In genomic region chr10:92238586-92239098, GRCh38 we compare ENCODE assay signal across 1 cellular context.
TF ChIP-seq lines count a peak whose summit lies in the region.

No MANE protein-coding gene starts in this region.

TF ChIP-seq in HepG2, 621 proteins besides CTCF, POLR2A, EP300 and RAD21 (continued from another document):
- TF ChIP-seq ZNF335 (CRISPR knock-in tag; IDR thresholded peaks at IDR 0.05) (0 out of 2 replicates have a peak, but pooled peaks have one; percentile 31), LCORL (IDR thresholded peaks at IDR 0.05) (0 out of 2 replicates have a peak, but pooled peaks have one; percentile 18), LCORL (CRISPR knock-in tag; IDR thresholded peaks at IDR 0.05) (peak; percentile 16; the same call in 1 of the 2 replicates), ZNF10 (CRISPR knock-in tag; IDR thresholded peaks at IDR 0.05; ENCODE audit: borderline replicate concordance, low read depth) (no peak), ZNF546 (CRISPR knock-in tag; conservative IDR thresholded peaks at IDR 0.05) (no peak), HCFC1 (IDR thresholded peaks at IDR 0.05; ENCODE audit: low read depth, low read length) (no peak), SALL1 (CRISPR knock-in tag; IDR thresholded peaks at IDR 0.05) (no peak), CCAR2 (optimal IDR thresholded peaks at IDR 0.05; ENCODE audit: low read depth, low read length) (no peak), ZFY (CRISPR knock-in tag; IDR thresholded peaks at IDR 0.05) (no peak), SRSF1 (optimal IDR thresholded peaks at IDR 0.05; ENCODE audit: low read depth, low read length) (no peak), ZNF17 (CRISPR knock-in tag; IDR thresholded peaks at IDR 0.05) (no peak), HOXA9 (CRISPR knock-in tag; IDR thresholded peaks at IDR 0.05; ENCODE audit: borderline replicate concordance) (no peak), ZNF687 (CRISPR knock-in tag; IDR thresholded peaks at IDR 0.05) (no peak), HMG20B (CRISPR knock-in tag; conservative IDR thresholded peaks at IDR 0.05) (no peak), RXRB (CRISPR knock-in tag; IDR thresholded peaks at IDR 0.05; ENCODE audit: borderline replicate concordance) (0 out of 2 replicates have a peak, but pooled peaks have one; percentile 23), CHD2 (IDR thresholded peaks at IDR 0.05; ENCODE audit: low read depth, low read length) (no peak), ZSCAN20 (CRISPR knock-in tag; IDR thresholded peaks at IDR 0.05; ENCODE audit: borderline replicate concordance) (no peak), ZSCAN31 (CRISPR knock-in tag; IDR thresholded peaks at IDR 0.05; ENCODE audit: low read depth) (no peak), ZNF350 (CRISPR knock-in tag; IDR thresholded peaks at IDR 0.05; ENCODE audit: borderline replicate concordance, low read depth) (no peak), IKZF4 (CRISPR knock-in tag; IDR thresholded peaks at IDR 0.05; ENCODE audit: borderline replicate concordance, low read depth, not compliant biosample characterization) (no peak), RARA (CRISPR knock-in tag; IDR thresholded peaks at IDR 0.05) (peak; percentile 7; the same call in 1 of the 2 replicates), ZNF362 (CRISPR knock-in tag; IDR thresholded peaks at IDR 0.05; ENCODE audit: borderline replicate concordance) (peak; percentile 56; the same call in 1 of the 2 replicates), TBP (CRISPR knock-in tag; IDR thresholded peaks at IDR 0.05) (no peak), NFKB2 (CRISPR knock-in tag; IDR thresholded peaks at IDR 0.05; ENCODE audit: borderline replicate concordance) (no peak), KAT8 (CRISPR knock-in tag; IDR thresholded peaks at IDR 0.05) (no peak), ZBED4 (CRISPR knock-in tag; IDR thresholded peaks at IDR 0.05; ENCODE audit: borderline replicate concordance) (no peak), PHF21A (CRISPR knock-in tag; IDR thresholded peaks at IDR 0.05) (no peak), AFF4 (CRISPR knock-in tag; IDR thresholded peaks at IDR 0.05) (no peak), KLF13 (CRISPR knock-in tag; IDR thresholded peaks at IDR 0.05) (no peak), ZNF329 (CRISPR knock-in tag; IDR thresholded peaks at IDR 0.05; ENCODE audit: low read depth) (no peak), CEBPG (CRISPR knock-in tag; IDR thresholded peaks at IDR 0.05) (peak; percentile 86), FOSL2 (CRISPR knock-in tag; IDR thresholded peaks at IDR 0.05) (peak; percentile 78), ZNF205 (CRISPR knock-in tag; IDR thresholded peaks at IDR 0.05) (no peak), ATF7-NPFF (CRISPR knock-in tag; IDR thresholded peaks at IDR 0.05; ENCODE audit: low read depth) (no peak), MED8 (CRISPR knock-in tag; IDR thresholded peaks at IDR 0.05; ENCODE audit: insufficient replicate concordance) (no peak), SP4 (CRISPR knock-in tag; IDR thresholded peaks at IDR 0.05) (no peak), TEAD3 (CRISPR knock-in tag; optimal IDR thresholded peaks at IDR 0.05; ENCODE audit: borderline replicate concordance) (peak; percentile 25), NCOA2 (CRISPR knock-in tag; IDR thresholded peaks at IDR 0.05) (no peak), THAP11 (CRISPR knock-in tag; IDR thresholded peaks at IDR 0.05) (peak; percentile 24; the same call in 1 of the 2 replicates), TEF (CRISPR knock-in tag; IDR thresholded peaks at IDR 0.05) (peak; percentile 88; the same call in 1 of the 2 replicates), CEBPB (IDR thresholded peaks at IDR 0.05; ENCODE audit: borderline replicate concordance, low read depth, low read length) (peak; percentile 80)
